Comparison of ENCODE assay signal across 12 cellular contexts in genomic region chr18:62938451-62938850, GRCh38.
A peak's percentile ranks its signal among the peaks of the same experiment; 100 is the strongest.
DNase-seq lines count a peak whose midpoint lies in the region; ATAC-seq and TF ChIP-seq lines count a peak whose summit lies in the region.
"Had no signal": no experiment of that assay in that cellular context is flagged by ENCODE, and none has a peak within 500 bp of the region (broad histone marks: within the 10 kb centered on the region; RNA-seq: fewer than 3 reads in every experiment).

No MANE protein-coding gene starts in this region.

- no peaks in the 10 kb centered on the region for H3K27me3 ChIP-seq in MM.1S (replicated peaks; ENCODE audit: insufficient read depth, low read length)
- no peaks in the 10 kb centered on the region for H3K27me3 ChIP-seq in neural progenitor cell

- DNase-seq in HFFc6 = no peak
- DNase-seq in MM.1S = peak; percentile 60
- DNase-seq in memory B cell (ENCODE audit: low spot score in 2 of 2) = peak in 1 of 2 donors; percentile 1
- DNase-seq in neural progenitor cell (ENCODE audit: low spot score) = no peak
- no peak for DNase-seq in dermis blood vessel endothelial cell
- DNase-seq in NCI-H2196 treated with DMSO at 0.1 percent for 48 hours (lab: John Stamatoyannopoulos, UW; ENCODE audit: unreplicated experiment) = no peak
- DNase-seq: activated T-cell treated with anti-CD3 and anti-CD28 coated beads, Interleukin-2, amount 50 U/mL, for 72 hours; DMS79 treated with DMSO at 0.1 percent for 48 hours; mammary epithelial cell; NCI-H526 treated with DMSO at 0.1 percent for 48 hours had no signal

- H3K4me3 ChIP-seq in MM.1S (ENCODE audit: low read length) (no peak overlapping the region), neural progenitor cell (no peak overlapping the region)

- H3K79me2 ChIP-seq in MM.1S (ENCODE audit: low read length) (no peaks in the 10 kb centered on the region), neural progenitor cell (ENCODE audit: low read depth) (no peaks in the 10 kb centered on the region)

- H3F3A ChIP-seq in MM.1S (ENCODE audit: insufficient read depth, low read length) (no peaks in the 10 kb centered on the region), neural progenitor cell (ENCODE audit: low read depth) (no peaks in the 10 kb centered on the region)

- H3K27ac Mint-ChIP-seq in HFFc6 = peak overlapping the region; percentile 53; the same call in 1 of the 2 replicates
- H3K27ac Mint-ChIP-seq in memory B cell = no peak overlapping the region
- H3K27ac Mint-ChIP-seq in neural progenitor cell = no peak overlapping the region
- H3K27ac Mint-ChIP-seq: activated T-cell treated with anti-CD3 and anti-CD28 coated beads, Interleukin-2, amount 50 U/mL, for 72 hours had no signal

- H2AFZ ChIP-seq in MM.1S (ENCODE audit: low read length) (no peak overlapping the region), neural progenitor cell (replicated peaks) (no peak overlapping the region)

- ATAC-seq in GM18870 (IDR thresholded peaks at IDR 0.05; ENCODE audit: unreplicated experiment) (peak; percentile 64), memory B cell (ENCODE audit: low read depth) (peak; percentile 65), GM19455 (IDR thresholded peaks at IDR 0.05; ENCODE audit: unreplicated experiment) (no peak)
- ATAC-seq: activated T-cell treated with anti-CD3 and anti-CD28 coated beads, Interleukin-2, amount 50 U/mL, for 72 hours had no signal

- H3K9ac ChIP-seq in MM.1S (ENCODE audit: low read length) (no peak overlapping the region), neural progenitor cell (no peak overlapping the region)

- H3K9me3 Mint-ChIP-seq in HFFc6 (no peaks in the 10 kb centered on the region), memory B cell (no peaks in the 10 kb centered on the region), neural progenitor cell (no peaks in the 10 kb centered on the region)
- H3K9me3 Mint-ChIP-seq: activated T-cell treated with anti-CD3 and anti-CD28 coated beads, Interleukin-2, amount 50 U/mL, for 72 hours had no signal

- TF ChIP-seq CTCF in HFFc6 (IDR thresholded peaks at IDR 0.05) = no peak
- no peak for TF ChIP-seq CTCF in MM.1S (IDR thresholded peaks at IDR 0.05; ENCODE audit: low read length)
- TF ChIP-seq CTCF in neural progenitor cell (IDR thresholded peaks at IDR 0.05) = no peak

- H3K4me1 Mint-ChIP-seq in HFFc6 (ENCODE audit: low read depth) (peaks cover 32% of the 10 kb centered on the region), memory B cell (peaks cover 9% of the 10 kb centered on the region), neural progenitor cell (no peaks in the 10 kb centered on the region)

- H3K4me1 ChIP-seq in MM.1S (ENCODE audit: low read length) = peaks cover 14% of the 10 kb centered on the region
- H3K4me1 ChIP-seq in neural progenitor cell = no peaks in the 10 kb centered on the region

- no peak overlapping the region; the same call in 1 of the 2 replicates for H3K27ac ChIP-seq in MM.1S (ENCODE audit: low read length)
- H3K27ac ChIP-seq in neural progenitor cell = no peak overlapping the region

- H3K4me2 ChIP-seq in MM.1S (ENCODE audit: low read depth, low read length) = peak overlapping the region; percentile 15; the same call in 1 of the 2 replicates
- H3K4me2 ChIP-seq in neural progenitor cell = no peak overlapping the region

- H3K36me3 ChIP-seq in MM.1S (replicated peaks; ENCODE audit: insufficient read depth, low read length) (no peaks in the 10 kb centered on the region), neural progenitor cell (no peaks in the 10 kb centered on the region)

- H3K9me2 ChIP-seq in MM.1S (replicated peaks; ENCODE audit: insufficient read depth, low read length) = no peaks in the 10 kb centered on the region

- H3K9me3 ChIP-seq in MM.1S (replicated peaks; ENCODE audit: insufficient read depth, low read length) = no peaks in the 10 kb centered on the region
- no peaks in the 10 kb centered on the region for H3K9me3 ChIP-seq in neural progenitor cell (ENCODE audit: low read depth)

- H3K4me3 Mint-ChIP-seq in HFFc6 = no peak overlapping the region
- no peak overlapping the region for H3K4me3 Mint-ChIP-seq in memory B cell
- no peak overlapping the region for H3K4me3 Mint-ChIP-seq in neural progenitor cell
- H3K4me3 Mint-ChIP-seq: activated T-cell treated with anti-CD3 and anti-CD28 coated beads, Interleukin-2, amount 50 U/mL, for 72 hours had no signal

- H3K27me3 Mint-ChIP-seq in HFFc6 (ENCODE audit: insufficient read depth) (no peaks in the 10 kb centered on the region), memory B cell (no peaks in the 10 kb centered on the region), neural progenitor cell (ENCODE audit: insufficient read depth, low read depth) (peaks cover 5% of the 10 kb centered on the region)

- H3K36me3 Mint-ChIP-seq in HFFc6 (ENCODE audit: low read depth) (no peaks in the 10 kb centered on the region), memory B cell (peaks cover 1% of the 10 kb centered on the region), neural progenitor cell (peaks cover 20% of the 10 kb centered on the region)

- H4K20me1 ChIP-seq in MM.1S (ENCODE audit: insufficient read depth, low read length) = no peaks in the 10 kb centered on the region
- no peaks in the 10 kb centered on the region for H4K20me1 ChIP-seq in neural progenitor cell (ENCODE audit: low read depth)
